In genomic region chr15:53694534-53694874, GRCh38 we compare ENCODE assay signal across 20 cellular contexts.
DNase-seq lines count a peak whose midpoint lies in the region; ATAC-seq, FAIRE-seq and TF ChIP-seq lines count a peak whose summit lies in the region.
"Had no signal": no experiment of that assay in that cellular context is flagged by ENCODE, and none has a peak within 500 bp of the region (broad histone marks: within the 10 kb centered on the region; RNA-seq: fewer than 3 reads in every experiment).

No MANE protein-coding gene starts in this region.

- ATAC-seq in A549 = no peak
- ATAC-seq in HG03135 (IDR thresholded peaks at IDR 0.05; ENCODE audit: unreplicated experiment) = no peak

- TF ChIP-seq CTCF in A549 (IDR thresholded peaks at IDR 0.05) (no peak), epithelial cell of proximal tubule (conservative IDR thresholded peaks at IDR 0.05; ENCODE audit: low read depth, low read length) (no peak), osteoblast (IDR thresholded peaks at IDR 0.05; ENCODE audit: extremely low read depth, low read depth, low read length) (no peak)

- no peak for TF ChIP-seq POLR2A in A549 (IDR thresholded peaks at IDR 0.05; ENCODE audit: low read length)

- H3K27ac ChIP-seq in A549 (no peak overlapping the region), osteoblast (ENCODE audit: low read depth, low read length) (no peak overlapping the region)
- H3K27ac ChIP-seq: 22Rv1, Peyer's patch had no signal

- CTCF ChIA-PET in A549 (lab: Yijun Ruan, JAX) = no interaction called here

- H3K4me3 ChIP-seq in A549 = no peak overlapping the region
- H3K4me3 ChIP-seq in epithelial cell of proximal tubule (ENCODE audit: low read depth, low read length) = peak overlapping the region; percentile 5
- no peak overlapping the region for H3K4me3 ChIP-seq in osteoblast (ENCODE audit: insufficient read depth, low read length)
- H3K4me3 ChIP-seq: Peyer's patch had no signal

- no peaks in the 10 kb centered on the region for H3K27me3 ChIP-seq in osteoblast (ENCODE audit: insufficient read depth, low read length)
- H3K27me3 ChIP-seq: Peyer's patch had no signal

- no peaks in the 10 kb centered on the region for H3K4me1 ChIP-seq in A549
- no peaks in the 10 kb centered on the region for H3K4me1 ChIP-seq in osteoblast (ENCODE audit: insufficient read depth, low read length)
- H3K4me1 ChIP-seq: Peyer's patch had no signal

- H2AFZ ChIP-seq in osteoblast (ENCODE audit: low read length) = no peak overlapping the region

- peak; percentile 51 for FAIRE-seq in A549 (lab: Jason Lieb, UNC)

- no peak for TF ChIP-seq EP300 in A549 (IDR thresholded peaks at IDR 0.05)

- 100% methylated on average over 1 of the region's 1 CpG for WGBS in A549 (ENCODE audit: missing lambda C conversion rate)

- H3K4me2 ChIP-seq in A549 = no peak overlapping the region
- H3K4me2 ChIP-seq in osteoblast (ENCODE audit: insufficient read depth, low read length) = no peak overlapping the region
- H3K4me2 ChIP-seq: SK-N-SH had no signal

- no peaks in the 10 kb centered on the region for H3K79me2 ChIP-seq in osteoblast (ENCODE audit: insufficient read depth, low read length)

- H4K20me1 ChIP-seq in osteoblast (ENCODE audit: insufficient read depth, low read length) = no peaks in the 10 kb centered on the region

- TF ChIP-seq RAD21 in A549 (conservative IDR thresholded peaks at IDR 0.05 in 1 of 2, IDR thresholded peaks at IDR 0.05 in 1 of 2) = no peak

- H3K9me3 ChIP-seq in A549 = no peaks in the 10 kb centered on the region
- no peaks in the 10 kb centered on the region for H3K9me3 ChIP-seq in osteoblast (ENCODE audit: low read depth, low read length)
- H3K9me3 ChIP-seq: Peyer's patch, SK-N-SH had no signal

- no peaks in the 10 kb centered on the region for H3K36me3 ChIP-seq in osteoblast (ENCODE audit: insufficient read depth, low read length)
- H3K36me3 ChIP-seq: Peyer's patch had no signal

- POLR2A ChIA-PET in A549 (lab: Yijun Ruan, JAX) = no interaction called here

- DNase-seq in DMS53 (lab: John Stamatoyannopoulos, UW) = peak; percentile 37
- no peak for DNase-seq in DMS53 treated with DMSO at 0.1 percent for 48 hours (lab: John Stamatoyannopoulos, UW; ENCODE audit: unreplicated experiment)
- DNase-seq in A549 (ENCODE audit: low read depth in 1 of 2, low spot score in 1 of 2) = no peak
- DNase-seq in epithelial cell of proximal tubule (ENCODE audit: low read depth) = no peak
- DNase-seq in osteoblast (ENCODE audit: insufficient read length, low spot score, missing footprints) = peak; percentile 8
- DNase-seq in HT-29 (ENCODE audit: low spot score) = no peak
- no peak for DNase-seq in activated naive CD4-positive, alpha-beta T cell treated with anti-CD3 and anti-CD28 coated beads, Interleukin-2, amount 50 U/mL, for 16 hours
- DNase-seq: Calu3, GOT3, HCEC 1CT, Karpas-422, NCI-H1436, NCI-H187, NCI-H2081 treated with DMSO at 0.1 percent for 48 hours, NCI-H2171, NCI-H510A, Peyer's patch, SK-N-SH had no signal

TF ChIP-seq in A549, 52 proteins besides CTCF, POLR2A, EP300 and RAD21:
- TF ChIP-seq REST (IDR thresholded peaks at IDR 0.05) (no peak), NPAS2 (CRISPR knock-in tag; IDR thresholded peaks at IDR 0.05; ENCODE audit: borderline replicate concordance) (no peak), FOXS1 (CRISPR knock-in tag; IDR thresholded peaks at IDR 0.05) (no peak), CEBPB (IDR thresholded peaks at IDR 0.05) (no peak), MYC (IDR thresholded peaks at IDR 0.05; ENCODE audit: borderline replicate concordance, low read length) (no peak), ESRRA (IDR thresholded peaks at IDR 0.05; ENCODE audit: borderline replicate concordance, low read length) (no peak), KDM1A (IDR thresholded peaks at IDR 0.05; ENCODE audit: low read depth) (no peak), MAZ (IDR thresholded peaks at IDR 0.05; ENCODE audit: borderline replicate concordance, low read depth, low read length) (no peak), CBX8 (IDR thresholded peaks at IDR 0.05) (no peak), SMC3 (IDR thresholded peaks at IDR 0.05) (no peak), HEYL (CRISPR knock-in tag; IDR thresholded peaks at IDR 0.05) (no peak), ELK1 (IDR thresholded peaks at IDR 0.05; ENCODE audit: low read depth, low read length) (no peak), JUNB (IDR thresholded peaks at IDR 0.05) (no peak), HMGXB4 (CRISPR knock-in tag; IDR thresholded peaks at IDR 0.05; ENCODE audit: borderline replicate concordance) (no peak), RNF2 (IDR thresholded peaks at IDR 0.05; ENCODE audit: borderline replicate concordance, low read depth) (no peak), MAX (IDR thresholded peaks at IDR 0.05) (no peak)
TF ChIP-seq in A549: peak in this region for 0.

Comparison
In these comparisons a context has a peak if more than half of its experiments do, and no peak if none do; other contexts are left out.
1. DNase-seq: peak in DMS53 (single experiment) and osteoblast (single experiment); none in DMS53 treated with DMSO at 0.1 percent for 48 hours (single experiment), A549 (0 of 2), epithelial cell of proximal tubule (single experiment), HT-29 (single experiment) and activated naive CD4-positive, alpha-beta T cell treated with anti-CD3 and anti-CD28 coated beads, Interleukin-2, amount 50 U/mL, for 16 hours (single experiment).